1 cellular context compared by ENCODE assay signal in genomic region chr20:1363522-1363921, GRCh38.
TF ChIP-seq lines count a peak whose summit lies in the region.

No MANE protein-coding gene starts in this region.

TF ChIP-seq in endothelial cell of umbilical vein, 7 proteins besides CTCF, POLR2A, EP300 and RAD21:
- TF ChIP-seq EZH2 (IDR thresholded peaks at IDR 0.05; ENCODE audit: borderline replicate concordance, low read depth, low read length, severe bottlenecking) (no peak), POLR2AphosphoS5 (IDR thresholded peaks at IDR 0.05; ENCODE audit: insufficient read depth, low read depth, low read length) (peak; percentile 47)
TF ChIP-seq in endothelial cell of umbilical vein: peak in this region for 1.
